Comparison of ENCODE assay signal across 8 cellular contexts in the genomic region with DNA sequence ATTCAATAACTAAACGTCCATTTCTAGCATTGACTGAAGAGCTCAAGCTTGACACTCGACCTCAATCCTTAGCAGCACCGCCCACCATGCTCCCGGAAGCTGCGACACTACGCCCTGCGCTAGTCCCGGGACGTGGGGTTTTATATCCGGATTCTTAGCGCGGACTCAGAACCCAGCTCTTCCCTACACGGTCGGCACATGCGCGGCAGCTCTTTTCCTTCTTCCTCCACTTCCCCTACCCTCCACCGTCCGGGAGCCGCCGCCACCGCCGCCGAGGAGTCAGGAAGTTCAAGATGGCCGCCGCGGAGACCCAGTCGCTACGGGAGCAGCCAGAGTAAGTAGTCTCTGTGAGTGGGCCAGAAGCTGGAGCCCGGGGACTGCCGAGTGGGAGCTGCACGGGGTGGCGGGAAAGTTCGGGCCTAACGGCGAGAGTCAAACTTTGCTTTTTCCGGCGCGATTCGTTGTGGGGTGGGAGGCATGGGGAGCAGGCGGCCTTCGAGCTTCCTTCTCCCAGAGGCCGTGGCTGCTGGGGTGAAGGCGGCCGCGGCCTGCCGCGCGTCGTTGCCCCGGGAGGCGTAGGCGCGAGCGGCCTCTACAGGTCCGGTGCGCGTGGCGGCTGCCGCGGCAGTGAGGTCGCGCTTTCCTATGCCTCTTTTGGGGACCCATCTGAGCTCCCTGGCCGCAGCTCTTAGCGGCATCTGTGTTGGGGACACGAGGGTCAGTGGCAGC. TPM values are rescaled to one million over a fixed set of nuclear protein-coding genes. Genes with fewer than 3 reads are reported as not detected.
A peak's percentile ranks its signal among the peaks of the same experiment; 100 is the strongest.
DNase-seq lines count a peak whose midpoint lies in the region; ATAC-seq, FAIRE-seq and TF ChIP-seq lines count a peak whose summit lies in the region.

No MANE protein-coding gene starts in this region.

- peak overlapping the region; percentile 94 to 99 for H3K27ac Mint-ChIP-seq in stimulated activated naive CD8-positive, alpha-beta T cell treated with anti-CD3 and anti-CD28 coated beads, Interleukin-15, amount 100 ng/mL, for 72 hours

- H4K20me1 ChIP-seq in neural cell (ENCODE audit: insufficient read depth): no peaks in the 10 kb centered on the region

- H3K36me3 ChIP-seq in HAP-1 (replicated peaks) (no peaks in the 10 kb centered on the region), MG63 (peaks cover 7% of the 10 kb centered on the region), neural cell (ENCODE audit: insufficient read depth, low read length) (no peaks in the 10 kb centered on the region)

- H3K4me2 ChIP-seq in neural cell (ENCODE audit: low read length): peak overlapping the region; percentile 79

- DNase-seq in HAP-1 (ENCODE audit: low spot score in 2 of 2): peak; percentile 96
- peak; percentile 93 for DNase-seq in MG63
- peak; percentile 77 for DNase-seq in SIG-M5 (lab: John Stamatoyannopoulos, UW)
- peak; percentile 71 for DNase-seq in activated gamma-delta T cell treated with anti-CD3 and anti-CD28 coated beads, Interleukin-2, amount 50 U/mL, for 16 hours (ENCODE audit: low read depth)
- DNase-seq in foreskin fibroblast: peak; percentile 95 to 98
- DNase-seq in stimulated activated naive CD8-positive, alpha-beta T cell treated with anti-CD3 and anti-CD28 coated beads, Interleukin-15, amount 100 ng/mL, for 72 hours: peak; percentile 79 to 87

- H3K9me2 ChIP-seq in neural cell (ENCODE audit: insufficient read depth, low read length): no peaks in the 10 kb centered on the region

- H3K9me3 Mint-ChIP-seq in stimulated activated naive CD8-positive, alpha-beta T cell treated with anti-CD3 and anti-CD28 coated beads, Interleukin-15, amount 100 ng/mL, for 72 hours: no peaks in the 10 kb centered on the region

- in situ Hi-C loops in HAP-1 (cut with MboI; ENCODE audit: low sequenced_read_pairs): loop anchor here (25.0 kb wide), 1 partner anchor 1034 kb away; the partner anchor contains the start of gene NQO2

- no peaks in the 10 kb centered on the region for H3K27me3 Mint-ChIP-seq in stimulated activated naive CD8-positive, alpha-beta T cell treated with anti-CD3 and anti-CD28 coated beads, Interleukin-15, amount 100 ng/mL, for 72 hours

- H3K27me3 ChIP-seq in HAP-1 (ENCODE audit: low read depth) (no peaks in the 10 kb centered on the region), MG63 (no peaks in the 10 kb centered on the region), neural cell (ENCODE audit: insufficient read depth, low read depth, low read length) (no peaks in the 10 kb centered on the region)

- peak; percentile 74 for ATAC-seq in stimulated activated naive CD8-positive, alpha-beta T cell treated with anti-CD3 and anti-CD28 coated beads, Interleukin-15, amount 100 ng/mL, for 72 hours

- peak overlapping the region; percentile 79 for H2AFZ ChIP-seq in neural cell (ENCODE audit: low read depth, low read length)

- H3K4me3 ChIP-seq in HAP-1 (peak overlapping the region; percentile 92), MG63 (peak overlapping the region; percentile 87), foreskin fibroblast (ENCODE audit: low read depth in 1 of 2, low read length in 2 of 2) (peak overlapping the region; percentile 88 to 89), neural cell (ENCODE audit: low read length) (peak overlapping the region; percentile 87)

- TF ChIP-seq EP300 in neural cell (conservative IDR thresholded peaks at IDR 0.05; ENCODE audit: poor library complexity, severe bottlenecking): peak; percentile 50

- H3K9ac ChIP-seq in neural cell (ENCODE audit: low read length): peak overlapping the region; percentile 82

- peak overlapping the region; percentile 85 for H3K27ac ChIP-seq in neural cell (ENCODE audit: low read length)

- TF ChIP-seq CTCF in foreskin fibroblast (IDR thresholded peaks at IDR 0.05; ENCODE audit: low read depth, low read length) (peak; percentile 25), neural cell (IDR thresholded peaks at IDR 0.05; ENCODE audit: poor library complexity, severe bottlenecking) (peak; percentile 58)

- H3K79me2 ChIP-seq in neural cell (replicated peaks; ENCODE audit: insufficient read depth, low read length): peaks cover 54% of the 10 kb centered on the region

- peaks cover 14% of the 10 kb centered on the region for H3F3A ChIP-seq in neural cell (ENCODE audit: insufficient read depth, low read length, poor library complexity, severe bottlenecking)

- H3K9me3 ChIP-seq in HAP-1: no peaks in the 10 kb centered on the region
- H3K9me3 ChIP-seq in MG63: no peaks in the 10 kb centered on the region
- no peaks in the 10 kb centered on the region for H3K9me3 ChIP-seq in neural cell (ENCODE audit: low read length)

- H3K4me3 Mint-ChIP-seq in stimulated activated naive CD8-positive, alpha-beta T cell treated with anti-CD3 and anti-CD28 coated beads, Interleukin-15, amount 100 ng/mL, for 72 hours: peak overlapping the region; percentile 96 to 99

- H3K4me1 ChIP-seq in HAP-1: peaks cover 39% of the 10 kb centered on the region

- TF ChIP-seq RAD21 in neural cell (conservative IDR thresholded peaks at IDR 0.05): peak; percentile 23

- H3K4me1 Mint-ChIP-seq in stimulated activated naive CD8-positive, alpha-beta T cell treated with anti-CD3 and anti-CD28 coated beads, Interleukin-15, amount 100 ng/mL, for 72 hours: peaks cover 56% of the 10 kb centered on the region

- FAIRE-seq in G401.6 (lab: Jason Lieb, UNC): peak; percentile 97

TF ChIP-seq in neural cell, 6 proteins besides CTCF, POLR2A, EP300 and RAD21:
- TF ChIP-seq POLR2AphosphoS5 (IDR thresholded peaks at IDR 0.05): peak; percentile 80
- peak; percentile 42 for TF ChIP-seq SMC3 (conservative IDR thresholded peaks at IDR 0.05; ENCODE audit: poor library complexity)
- TF ChIP-seq TAF1 (IDR thresholded peaks at IDR 0.05; ENCODE audit: low read depth): peak; percentile 87
- TF ChIP-seq MXI1 (conservative IDR thresholded peaks at IDR 0.05; ENCODE audit: poor library complexity, severe bottlenecking): peak; percentile 85
- TF ChIP-seq EZH2 (IDR thresholded peaks at IDR 0.05; ENCODE audit: borderline replicate concordance, insufficient read depth, low read length, poor library complexity, severe bottlenecking): no peak
- TF ChIP-seq REST (IDR thresholded peaks at IDR 0.05; ENCODE audit: borderline replicate concordance): peak; percentile 88

RNA-seq across cellular contexts. Expression of gene FAM217A, which starts 57.6 kb away (rescaled TPM):
- total RNA-seq in MG63 (2014; rRNA removed; shearing (Covaris generic); ENCODE audit: low replicate concordance): not detected in 2 replicates
- not detected in 2 replicates for polyA plus RNA-seq in neural cell
- not detected in 2 replicates for polyA minus RNA-seq in neural cell

Comparison
In these comparisons a context has a peak if more than half of its experiments do, and no peak if none do; other contexts are left out.
1. Peak in every context shown above with its lines: DNase-seq, ATAC-seq, H3K4me3 ChIP-seq and H3K27ac ChIP-seq.